Comparison of ENCODE assay signal across 8 cellular contexts in genomic region chr1:54791880-54792522, GRCh38. TPM values are rescaled to one million over a fixed set of nuclear protein-coding genes. Genes with fewer than 3 reads are reported as not detected.
A peak's percentile ranks its signal among the peaks of the same experiment; 100 is the strongest.
DNase-seq lines count a peak whose midpoint lies in the region; ATAC-seq and TF ChIP-seq lines count a peak whose summit lies in the region.

No MANE protein-coding gene starts in this region.

- no peak overlapping the region for H3K4me3 ChIP-seq in AG04449 (ENCODE audit: low read depth, low read length)
- no peak overlapping the region for H3K4me3 ChIP-seq in GM12875 (ENCODE audit: low read depth, low read length)

- TF ChIP-seq CTCF in AG04449 (IDR thresholded peaks at IDR 0.05; ENCODE audit: insufficient read depth, low read length, missing control alignments), result peak; percentile 22
- peak; percentile 79 for TF ChIP-seq CTCF in GM12875 (IDR thresholded peaks at IDR 0.05; ENCODE audit: borderline replicate concordance, insufficient read depth, low read depth, low read length)

- ATAC-seq in GM18505 (IDR thresholded peaks at IDR 0.05; ENCODE audit: unreplicated experiment) (no peak), HG03135 (IDR thresholded peaks at IDR 0.05; ENCODE audit: unreplicated experiment) (no peak)

- POLR2A ChIA-PET in AG04449 (lab: Yijun Ruan, JAX), result no interaction called here

- no peak for TF ChIP-seq POLR2A in GM18505 (IDR thresholded peaks at IDR 0.05; ENCODE audit: borderline replicate concordance, extremely low read depth, insufficient read depth, insufficient read length)

- CTCF ChIA-PET in AG04449 (lab: Yijun Ruan, JAX), result interaction anchor here (0.7 to 1.6 kb wide), 7 partner anchors 9 to 292 kb away, joined by 3 to 4 read pairs (median 3); partner anchors contain the start of gene TTC22

- DNase-seq in AG04449 (ENCODE audit: low read depth, low spot score) (no peak), RKO (ENCODE audit: low spot score) (peak; percentile 66), cerebellar cortex (ENCODE audit: low spot score) (peak; percentile 28), renal cortical epithelial cell (ENCODE audit: low read depth) (peak; percentile 65), epidermal melanocyte (ENCODE audit: insufficient read length, low spot score) (no peak)

RNA-seq across cellular contexts. Expression of gene TTC22, which starts 9.1 kb away (rescaled TPM):
- total RNA-seq in renal cortical epithelial cell, result 6.9 and 10.3 TPM in 2 replicates

RNA-seq across cellular contexts. Expression of gene PARS2, which starts 27.7 kb away (rescaled TPM):
- total RNA-seq in renal cortical epithelial cell, result 4.5 and 9.2 TPM in 2 replicates

Comparison
In these comparisons a context has a peak if more than half of its experiments do, and no peak if none do; other contexts are left out.
1. DNase-seq: peak in RKO (single experiment), cerebellar cortex (single experiment) and renal cortical epithelial cell (single experiment); none in AG04449 (single experiment) and epidermal melanocyte (single experiment).